18 cellular contexts compared by ENCODE assay signal in the genomic region with DNA sequence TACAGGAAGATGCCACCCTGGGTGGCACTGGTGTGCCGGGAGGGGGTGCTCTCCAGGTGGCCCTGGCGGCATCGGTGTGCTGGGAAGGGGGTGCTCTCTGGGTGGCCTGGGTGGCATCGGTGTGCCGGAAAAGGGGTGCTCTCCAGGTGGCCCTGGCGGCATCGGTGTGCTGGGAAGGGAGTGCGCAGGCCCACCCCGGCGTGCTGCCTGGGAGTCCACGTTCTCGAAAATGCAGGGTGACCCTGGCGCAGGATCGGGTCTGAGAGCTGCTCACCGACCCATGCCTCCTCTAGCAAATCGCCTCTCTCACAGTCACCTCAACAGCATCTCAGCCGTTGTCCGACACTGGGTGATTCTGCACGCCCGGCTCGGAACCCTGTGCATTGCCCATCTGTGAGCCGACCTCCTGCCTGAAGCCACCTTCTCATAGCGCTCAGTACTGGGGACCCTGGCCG. TPM values are rescaled to one million over a fixed set of nuclear protein-coding genes. Genes with fewer than 3 reads are reported as not detected.
DNase-seq lines count a peak whose midpoint lies in the region; ATAC-seq and TF ChIP-seq lines count a peak whose summit lies in the region.
"Had no signal": no experiment of that assay in that cellular context is flagged by ENCODE, and none has a peak within 500 bp of the region (broad histone marks: within the 10 kb centered on the region; RNA-seq: fewer than 3 reads in every experiment).

No MANE protein-coding gene starts in this region.

- H3K4me3 ChIP-seq in heart left ventricle (no peak overlapping the region), upper lobe of left lung (no peak overlapping the region)
- H3K4me3 ChIP-seq: ascending aorta, colonic mucosa, psoas muscle had no signal

- peaks cover 45% of the 10 kb centered on the region for H3K4me1 Mint-ChIP-seq in T-helper 17 cell
- H3K4me1 Mint-ChIP-seq in activated T-helper 2 cell treated with anti-CD3 and anti-CD28 coated beads, Interferon-gamma antibody, Interleukin-2, Interleukin-4, amounts not matched to agents 10 μg/mL and 5 μg/mL and 100 μg/mL, durations not matched to agents 14 hours and 24 hours and 36 hours (ENCODE audit: low read depth): peaks cover 1% of the 10 kb centered on the region

- in situ Hi-C loops in KBM-7 (cut with MboI; ENCODE audit: low pct_unique_long_range_greater_than_20kb, low sequenced_read_pairs): no loop called here

- peaks cover 0 to 28% (median 18%) of the 10 kb centered on the region in 12 donors for H3K4me1 ChIP-seq in heart left ventricle
- H3K4me1 ChIP-seq in upper lobe of left lung: peaks cover 0 to 24% (median 11%) of the 10 kb centered on the region in 4 donors
- H3K4me1 ChIP-seq: colonic mucosa had no signal

- no peaks in the 10 kb centered on the region for H3K27me3 Mint-ChIP-seq in T-helper 17 cell
- H3K27me3 Mint-ChIP-seq in activated T-helper 2 cell treated with anti-CD3 and anti-CD28 coated beads, Interferon-gamma antibody, Interleukin-2, Interleukin-4, amounts not matched to agents 10 μg/mL and 5 μg/mL and 100 μg/mL, durations not matched to agents 14 hours and 24 hours and 36 hours (ENCODE audit: low read depth): no peaks in the 10 kb centered on the region

- TF ChIP-seq POLR2A in heart left ventricle (IDR thresholded peaks at IDR 0.05) (no peak), upper lobe of left lung (IDR thresholded peaks at IDR 0.05) (no peak)

- H3K36me3 ChIP-seq in heart left ventricle: no peaks in the 10 kb centered on the region
- no peaks in the 10 kb centered on the region for H3K36me3 ChIP-seq in upper lobe of left lung
- H3K36me3 ChIP-seq: ascending aorta, colonic mucosa had no signal

- H3K27ac ChIP-seq in heart left ventricle (no peak overlapping the region), upper lobe of left lung (no peak overlapping the region)
- H3K27ac ChIP-seq: ascending aorta, colonic mucosa, epithelial cell of prostate, psoas muscle had no signal

- no peak for TF ChIP-seq CTCF in heart left ventricle (IDR thresholded peaks at IDR 0.05)
- TF ChIP-seq CTCF in upper lobe of left lung (IDR thresholded peaks at IDR 0.05): no peak

- H3K9me3 ChIP-seq in heart left ventricle (peaks cover 0 to 37% (median 9%) of the 10 kb centered on the region in 12 donors), T-helper 17 cell (ENCODE audit: control insufficient read depth, low read length, poor library complexity, severe bottlenecking) (no peaks in the 10 kb centered on the region), upper lobe of left lung (peaks cover 0 to 3% (median 0%) of the 10 kb centered on the region in 4 donors)
- H3K9me3 ChIP-seq: colonic mucosa had no signal

- TF ChIP-seq EP300 in upper lobe of left lung (IDR thresholded peaks at IDR 0.05): no peak

- peaks cover 32% of the 10 kb centered on the region for H3K9me3 Mint-ChIP-seq in activated T-helper 2 cell treated with anti-CD3 and anti-CD28 coated beads, Interferon-gamma antibody, Interleukin-2, Interleukin-4, amounts not matched to agents 10 μg/mL and 5 μg/mL and 100 μg/mL, durations not matched to agents 14 hours and 24 hours and 36 hours

- ATAC-seq in heart left ventricle (no peak), Right ventricle myocardium inferior (no peak), T-helper 17 cell (no peak), upper lobe of left lung (ENCODE audit: low FRiP score in 2 of 2) (no peak), GM19328 (IDR thresholded peaks at IDR 0.05; ENCODE audit: unreplicated experiment) (no peak)
- ATAC-seq: psoas muscle had no signal

- peaks cover 6% of the 10 kb centered on the region for H3K36me3 Mint-ChIP-seq in T-helper 17 cell (ENCODE audit: low read depth)
- peaks cover 20% of the 10 kb centered on the region for H3K36me3 Mint-ChIP-seq in activated T-helper 2 cell treated with anti-CD3 and anti-CD28 coated beads, Interferon-gamma antibody, Interleukin-2, Interleukin-4, amounts not matched to agents 10 μg/mL and 5 μg/mL and 100 μg/mL, durations not matched to agents 14 hours and 24 hours and 36 hours (ENCODE audit: low read depth)

- H3K27me3 ChIP-seq in heart left ventricle (no peaks in the 10 kb centered on the region), upper lobe of left lung (no peaks in the 10 kb centered on the region)
- H3K27me3 ChIP-seq: ascending aorta, colonic mucosa had no signal

- intact Hi-C loops in heart left ventricle (cut with DNase I) (no loop called here), Right ventricle myocardium inferior (cut with DNase I) (no loop called here)
- intact Hi-C loops in activated T-helper 2 cell treated with anti-CD3 and anti-CD28 coated beads, Interferon-gamma antibody, Interleukin-2, Interleukin-4, amounts not matched to agents 10 μg/mL and 5 μg/mL and 100 μg/mL, durations not matched to agents 14 hours and 24 hours and 36 hours (cut with micrococcal nuclease): no loop called here

- H3K4me3 Mint-ChIP-seq in T-helper 17 cell: peak overlapping the region; percentile 73
- no peak overlapping the region for H3K4me3 Mint-ChIP-seq in activated T-helper 2 cell treated with anti-CD3 and anti-CD28 coated beads, Interferon-gamma antibody, Interleukin-2, Interleukin-4, amounts not matched to agents 10 μg/mL and 5 μg/mL and 100 μg/mL, durations not matched to agents 14 hours and 24 hours and 36 hours (ENCODE audit: low read depth)
- H3K4me3 Mint-ChIP-seq: T-helper 1 cell treated with Interleukin-12 subunit alpha and Interleukin-12 subunit beta and Interleukin-4 antibody, amounts not matched to agents 30 μg/mL and 1 μg/mL, for 36 hours had no signal

- H3K27ac Mint-ChIP-seq in T-helper 17 cell: peak overlapping the region; percentile 87
- H3K27ac Mint-ChIP-seq in activated T-helper 2 cell treated with anti-CD3 and anti-CD28 coated beads, Interferon-gamma antibody, Interleukin-2, Interleukin-4, amounts not matched to agents 10 μg/mL and 5 μg/mL and 100 μg/mL, durations not matched to agents 14 hours and 24 hours and 36 hours: no peak overlapping the region

- 91 to 93% (median 92%) methylated on average over 22 to 24 of the region's 24 CpGs for WGBS in heart left ventricle, 4 donors
- WGBS in upper lobe of left lung, 2 donors: 88 to 89% methylated on average over 16 to 21 of the region's 24 CpGs

- DNase-seq in heart left ventricle (peak in 3 of 5 donors; percentile 12 to 45 (median 22)), Right ventricle myocardium inferior (ENCODE audit: missing footprints) (no peak), T-helper 17 cell (no peak), mesenteric fat pad (ENCODE audit: low spot score) (peak; percentile 83), upper lobe of left lung (peak; percentile 14 to 59), KBM-7 (no peak)
- DNase-seq in activated T-helper 2 cell treated with anti-CD3 and anti-CD28 coated beads, Interferon-gamma antibody, Interleukin-2, Interleukin-4, amounts not matched to agents 10 μg/mL and 5 μg/mL and 100 μg/mL, durations not matched to agents 14 hours and 24 hours and 36 hours (ENCODE audit: low spot score): no peak
- DNase-seq: activated CD4-positive, CD25-positive, alpha-beta regulatory T cell; activated CD8-positive, alpha-beta memory T cell treated with anti-CD3 and anti-CD28 coated beads, Interleukin-2, amount 50 U/mL, for 4 hours; colonic mucosa; GF-D8; H7; NCI-H1417 treated with DMSO at 0.1 percent for 48 hours had no signal

RNA-seq across cellular contexts. Expression of a gene that starts 36.4 kb away (rescaled TPM):
- total RNA-seq in heart left ventricle (10 to 100 TPM in 5 of 9 donors, 1 to 10 TPM in 4; 7.2 to 24.2 (median 10.5) TPM), Right ventricle myocardium inferior (12.7 TPM), T-helper 17 cell (100 to 1,000 TPM; 204 to 215 TPM), mesenteric fat pad (102 TPM), upper lobe of left lung (10 to 100 TPM; 11.4 to 52.4 (median 18.4) TPM)
- polyA plus RNA-seq in heart left ventricle: 1 to 10 TPM; 4.8 to 9.0 TPM
- 13.7 and 13.9 TPM in 2 replicates for total RNA-seq in activated T-helper 2 cell treated with anti-CD3 and anti-CD28 coated beads, Interferon-gamma antibody, Interleukin-2, Interleukin-4, amounts not matched to agents 10 μg/mL and 5 μg/mL and 100 μg/mL, durations not matched to agents 14 hours and 24 hours and 36 hours

Comparison
In these comparisons a context has a peak if more than half of its experiments do, and no peak if none do; other contexts are left out.
1. DNase-seq: peak in heart left ventricle (3 of 5), mesenteric fat pad (single experiment) and upper lobe of left lung (2 of 2); none in Right ventricle myocardium inferior (single experiment), T-helper 17 cell (0 of 3), KBM-7 (single experiment) and activated T-helper 2 cell treated with anti-CD3 and anti-CD28 coated beads, Interferon-gamma antibody, Interleukin-2, Interleukin-4, amounts not matched to agents 10 μg/mL and 5 μg/mL and 100 μg/mL, durations not matched to agents 14 hours and 24 hours and 36 hours (single experiment).